ENCODE assay signal across 26 cellular contexts in genomic region chr13:59770451-59770850, GRCh38.
"Had no signal": no experiment of that assay in that cellular context is flagged by ENCODE, and none has a peak within 500 bp of the region (broad histone marks: within the 10 kb centered on the region; RNA-seq: fewer than 3 reads in every experiment).

No MANE protein-coding gene starts in this region.

- H3K4me3 ChIP-seq: breast epithelium, colonic mucosa, dorsolateral prefrontal cortex, esophagus muscularis mucosa, heart right ventricle, lower lobe of right lung, pancreas, thoracic aorta had no signal

- H3K9me3 Mint-ChIP-seq: activated B cell treated with CpG ODN at 0.5 μM for 24 hours; activated naive CD4-positive, alpha-beta T cell treated with anti-CD3 and anti-CD28 coated beads for 36 hours; activated naive CD8-positive, alpha-beta T cell treated with anti-CD3 and anti-CD28 coated beads, Interleukin-2, amount 10 ng/mL, durations not matched to agents 7 days and 5 days; activated T-cell treated with anti-CD3 and anti-CD28 coated beads, Interleukin-2, amount 50 U/mL, for 72 hours; effector memory CD8-positive, alpha-beta T cell; natural killer cell treated with Interleukin-12 subunit alpha and Interleukin-12 subunit beta and Interleukin-15 and Interleukin-18, amount 100 ng/mL, for 72 hours; type B pancreatic cell had no signal

- H3K4me1 Mint-ChIP-seq: activated B cell treated with CpG ODN at 0.5 μM for 24 hours; activated naive CD8-positive, alpha-beta T cell treated with anti-CD3 and anti-CD28 coated beads, Interleukin-2, amount 10 ng/mL, durations not matched to agents 7 days and 5 days had no signal

- H3K4me3 Mint-ChIP-seq: activated B cell treated with CpG ODN at 0.5 μM for 24 hours; activated CD4-positive, alpha-beta T cell treated with anti-CD3 and anti-CD28 coated beads for 36 hours; activated naive CD4-positive, alpha-beta T cell treated with anti-CD3 and anti-CD28 coated beads for 36 hours; activated naive CD8-positive, alpha-beta T cell treated with anti-CD3 and anti-CD28 coated beads, Interleukin-2, amount 10 ng/mL, durations not matched to agents 7 days and 5 days; activated T-cell treated with anti-CD3 and anti-CD28 coated beads, Interleukin-2, amount 50 U/mL, for 72 hours; effector memory CD8-positive, alpha-beta T cell; natural killer cell treated with Interleukin-12 subunit alpha and Interleukin-12 subunit beta and Interleukin-15 and Interleukin-18, amount 100 ng/mL, for 72 hours; type B pancreatic cell had no signal

- H3K27me3 ChIP-seq: breast epithelium, colonic mucosa, dorsolateral prefrontal cortex, esophagus muscularis mucosa, heart right ventricle, neutrophil, pancreas had no signal

- H3K27ac Mint-ChIP-seq: activated B cell treated with CpG ODN at 0.5 μM for 24 hours; activated CD4-positive, alpha-beta T cell treated with anti-CD3 and anti-CD28 coated beads for 36 hours; activated naive CD4-positive, alpha-beta T cell treated with anti-CD3 and anti-CD28 coated beads for 36 hours; activated naive CD8-positive, alpha-beta T cell treated with anti-CD3 and anti-CD28 coated beads, Interleukin-2, amount 10 ng/mL, durations not matched to agents 7 days and 5 days; activated T-cell treated with anti-CD3 and anti-CD28 coated beads, Interleukin-2, amount 50 U/mL, for 72 hours; effector memory CD8-positive, alpha-beta T cell; natural killer cell treated with Interleukin-12 subunit alpha and Interleukin-12 subunit beta and Interleukin-15 and Interleukin-18, amount 100 ng/mL, for 72 hours; type B pancreatic cell had no signal

- H3K27ac ChIP-seq: breast epithelium, colonic mucosa, dorsolateral prefrontal cortex, esophagus muscularis mucosa, heart right ventricle, lower lobe of right lung, neutrophil, pancreas, thoracic aorta had no signal

- DNase-seq: activated B cell treated with CpG ODN at 0.5 μM for 24 hours; activated CD4-positive, alpha-beta T cell treated with anti-CD3 and anti-CD28 coated beads for 36 hours; activated CD4-positive, alpha-beta T cell treated with anti-CD3 and anti-CD28 coated beads, Interleukin-2, amount 50 U/mL, for 4 hours; activated effector memory CD4-positive, alpha-beta T cell treated with Interleukin-2 at 50 U/mL for 16 hours; activated naive CD4-positive, alpha-beta T cell treated with anti-CD3 and anti-CD28 coated beads for 36 hours; activated naive CD8-positive, alpha-beta T cell treated with anti-CD3 and anti-CD28 coated beads, Interleukin-2, amount 10 ng/mL, durations not matched to agents 7 days and 5 days; activated T-cell treated with anti-CD3 and anti-CD28 coated beads, Interleukin-2, amount 50 U/mL, for 72 hours; amniotic stem cell; colonic mucosa; dorsolateral prefrontal cortex; effector memory CD8-positive, alpha-beta T cell; heart right ventricle; kidney; lower lobe of right lung; pancreas; right cardiac atrium; stimulated activated CD4-positive, alpha-beta T cell treated with anti-CD3 and anti-CD28 coated beads, Interleukin-4, amount 100 ng/mL, for 24 hours; stimulated activated naive CD4-positive, alpha-beta T cell treated with Interleukin-2 at 50 U/mL for 16 hours; T-helper 1 cell; T-helper 9 cell had no signal

- H3K9me3 ChIP-seq: breast epithelium, colonic mucosa, esophagus muscularis mucosa, heart right ventricle, lower lobe of right lung, neutrophil, pancreas, thoracic aorta had no signal

- H3K4me1 ChIP-seq: breast epithelium, colonic mucosa, lower lobe of right lung, pancreas had no signal

- H3K36me3 Mint-ChIP-seq: natural killer cell treated with Interleukin-12 subunit alpha and Interleukin-12 subunit beta and Interleukin-15 and Interleukin-18, amount 100 ng/mL, for 72 hours; type B pancreatic cell had no signal

- H3K36me3 ChIP-seq: breast epithelium, colonic mucosa, esophagus muscularis mucosa, heart right ventricle, lower lobe of right lung, neutrophil, pancreas, thoracic aorta had no signal

- ATAC-seq: activated CD4-positive, alpha-beta T cell treated with anti-CD3 and anti-CD28 coated beads for 36 hours; activated T-cell treated with anti-CD3 and anti-CD28 coated beads, Interleukin-2, amount 50 U/mL, for 72 hours; effector memory CD8-positive, alpha-beta T cell; heart right ventricle; lower lobe of right lung; natural killer cell treated with Interleukin-12 subunit alpha and Interleukin-12 subunit beta and Interleukin-15 and Interleukin-18, amount 100 ng/mL, for 72 hours; pancreas; right cardiac atrium had no signal

- H3K27me3 Mint-ChIP-seq: activated B cell treated with CpG ODN at 0.5 μM for 24 hours; activated CD4-positive, alpha-beta T cell treated with anti-CD3 and anti-CD28 coated beads for 36 hours; activated naive CD8-positive, alpha-beta T cell treated with anti-CD3 and anti-CD28 coated beads, Interleukin-2, amount 10 ng/mL, durations not matched to agents 7 days and 5 days; effector memory CD8-positive, alpha-beta T cell; natural killer cell treated with Interleukin-12 subunit alpha and Interleukin-12 subunit beta and Interleukin-15 and Interleukin-18, amount 100 ng/mL, for 72 hours had no signal
